In genomic region chr6:90179190-90180169, GRCh38 we compare ENCODE assay signal across 9 cellular contexts.
A peak's percentile ranks its signal among the peaks of the same experiment; 100 is the strongest.
DNase-seq lines count a peak whose midpoint lies in the region; ATAC-seq and TF ChIP-seq lines count a peak whose summit lies in the region.
"Had no signal": no experiment of that assay in that cellular context is flagged by ENCODE, and none has a peak within 500 bp of the region (broad histone marks: within the 10 kb centered on the region; RNA-seq: fewer than 3 reads in every experiment).

No MANE protein-coding gene starts in this region.

- no peak overlapping the region for H3K4me3 Mint-ChIP-seq in CD4-positive, alpha-beta memory T cell
- H3K4me3 Mint-ChIP-seq in HFFc6 (no peak overlapping the region), mesothelial cell of epicardium (no peak overlapping the region)
- H3K4me3 Mint-ChIP-seq in activated naive CD8-positive, alpha-beta T cell treated with anti-CD3 and anti-CD28 coated beads, Interleukin-2, amount 50 U/mL, for 24 hours, result peak overlapping the region; percentile 11

- H3K4me3 ChIP-seq in CD4-positive, alpha-beta memory T cell (ENCODE audit: low read length in 2 of 2), result no peak overlapping the region
- no peak overlapping the region for H3K4me3 ChIP-seq in ascending aorta
- H3K4me3 ChIP-seq: mucosa of descending colon had no signal

- no peak for ATAC-seq in activated naive CD8-positive, alpha-beta T cell treated with anti-CD3 and anti-CD28 coated beads, Interleukin-2, amount 50 U/mL, for 24 hours
- no peak for ATAC-seq in GM21576 (IDR thresholded peaks at IDR 0.05; ENCODE audit: unreplicated experiment)
- no peak for ATAC-seq in HG03378 (IDR thresholded peaks at IDR 0.05; ENCODE audit: unreplicated experiment)
- ATAC-seq: mucosa of descending colon had no signal

- no peak overlapping the region for H3K27ac ChIP-seq in CD4-positive, alpha-beta memory T cell (ENCODE audit: low read depth, low read length)
- no peak overlapping the region for H3K27ac ChIP-seq in ascending aorta

- H3K27me3 ChIP-seq in CD4-positive, alpha-beta memory T cell (ENCODE audit: insufficient read depth, low read length), result no peaks in the 10 kb centered on the region
- H3K27me3 ChIP-seq in ascending aorta, result no peaks in the 10 kb centered on the region

- peak in 4 of 5 donors; percentile 27 to 36 (median 33) for DNase-seq in CD4-positive, alpha-beta memory T cell
- no peak for DNase-seq in HFFc6
- no peak for DNase-seq in activated naive CD8-positive, alpha-beta T cell treated with anti-CD3 and anti-CD28 coated beads, Interleukin-2, amount 50 U/mL, for 24 hours
- DNase-seq in mesothelial cell of epicardium (ENCODE audit: low spot score in 2 of 2, unreplicated experiment in 2 of 2), result no peak
- DNase-seq in ascending aorta (ENCODE audit: low spot score in 2 of 2), result no peak
- no peak for DNase-seq in NCI-H510A (lab: John Stamatoyannopoulos, UW)

- CTCF ChIA-PET in CD4-positive, alpha-beta memory T cell (lab: Charles Lee; ENCODE audit: partially characterized antibody), result interaction anchor here (0.6 to 5.6 kb wide), 15 partner anchors 11 to 339 kb away, joined by 3 to 52 read pairs (median 3); partner anchors contain the start of gene BACH2

- H3K27me3 Mint-ChIP-seq in CD4-positive, alpha-beta memory T cell, result no peaks in the 10 kb centered on the region
- H3K27me3 Mint-ChIP-seq in HFFc6 (ENCODE audit: insufficient read depth), result peaks cover 8% of the 10 kb centered on the region; the same call in 1 of the 2 replicates
- H3K27me3 Mint-ChIP-seq in activated naive CD8-positive, alpha-beta T cell treated with anti-CD3 and anti-CD28 coated beads, Interleukin-2, amount 50 U/mL, for 24 hours, result no peaks in the 10 kb centered on the region
- H3K27me3 Mint-ChIP-seq in mesothelial cell of epicardium (ENCODE audit: low read depth), result no peaks in the 10 kb centered on the region

- TF ChIP-seq CTCF in HFFc6 (IDR thresholded peaks at IDR 0.05) (peak; percentile 82), mesothelial cell of epicardium (IDR thresholded peaks at IDR 0.05; ENCODE audit: unreplicated experiment) (peak; percentile 27), ascending aorta (IDR thresholded peaks at IDR 0.05) (peak in 1 of 3 experiments; percentile 47)

- H3K9me3 ChIP-seq in CD4-positive, alpha-beta memory T cell (ENCODE audit: control insufficient read depth in 1 of 2, low read length in 2 of 2), result no peaks in the 10 kb centered on the region
- H3K9me3 ChIP-seq in ascending aorta, result peaks cover 0 to 2% of the 10 kb centered on the region in 2 donors
- H3K9me3 ChIP-seq: mucosa of descending colon had no signal

- peak overlapping the region in 3 of 7 donors; percentile 35 to 72 (median 62) for H3K27ac Mint-ChIP-seq in CD4-positive, alpha-beta memory T cell
- H3K27ac Mint-ChIP-seq in HFFc6, result no peak overlapping the region
- H3K27ac Mint-ChIP-seq in activated naive CD8-positive, alpha-beta T cell treated with anti-CD3 and anti-CD28 coated beads, Interleukin-2, amount 50 U/mL, for 24 hours, result peak overlapping the region; percentile 92
- H3K27ac Mint-ChIP-seq in mesothelial cell of epicardium, result no peak overlapping the region

- intact Hi-C loops in CD4-positive, alpha-beta memory T cell (cut with micrococcal nuclease), result loop anchor here (1.0 to 5.0 kb wide), 5 partner anchors 72 to 300 kb away; no protein-coding TSS in a partner anchor
- intact Hi-C loops in ascending aorta (cut with DNase I), result loop anchor here (5.0 kb wide), 2 partner anchors 38 to 82 kb away; no protein-coding TSS in a partner anchor

- H3K36me3 ChIP-seq in CD4-positive, alpha-beta memory T cell (ENCODE audit: insufficient read depth, low read length), result no peaks in the 10 kb centered on the region
- no peaks in the 10 kb centered on the region for H3K36me3 ChIP-seq in ascending aorta

- peaks cover 46% of the 10 kb centered on the region for H3K4me1 ChIP-seq in CD4-positive, alpha-beta memory T cell (ENCODE audit: insufficient read depth, low read length)
- peaks cover 5 to 25% of the 10 kb centered on the region in 2 donors for H3K4me1 ChIP-seq in ascending aorta

- POLR2A ChIA-PET in CD4-positive, alpha-beta memory T cell (lab: Charles Lee; ENCODE audit: partially characterized antibody), result interaction anchor here (0.9 to 1.3 kb wide), 3 partner anchors 9 to 116 kb away, joined by 3 read pairs; no protein-coding TSS in a partner anchor

- peaks cover 28 to 75% (median 51%) of the 10 kb centered on the region in 4 donors for H3K4me1 Mint-ChIP-seq in CD4-positive, alpha-beta memory T cell
- H3K4me1 Mint-ChIP-seq in HFFc6 (ENCODE audit: low read depth), result no peaks in the 10 kb centered on the region
- peaks cover 88% of the 10 kb centered on the region for H3K4me1 Mint-ChIP-seq in activated naive CD8-positive, alpha-beta T cell treated with anti-CD3 and anti-CD28 coated beads, Interleukin-2, amount 50 U/mL, for 24 hours
- peaks cover 45% of the 10 kb centered on the region for H3K4me1 Mint-ChIP-seq in mesothelial cell of epicardium

- H3K36me3 Mint-ChIP-seq in CD4-positive, alpha-beta memory T cell, result no peaks in the 10 kb centered on the region
- H3K36me3 Mint-ChIP-seq in HFFc6 (ENCODE audit: low read depth) (no peaks in the 10 kb centered on the region), mesothelial cell of epicardium (peaks cover 4% of the 10 kb centered on the region)
- peaks cover 43% of the 10 kb centered on the region for H3K36me3 Mint-ChIP-seq in activated naive CD8-positive, alpha-beta T cell treated with anti-CD3 and anti-CD28 coated beads, Interleukin-2, amount 50 U/mL, for 24 hours (ENCODE audit: low read depth)

- H3K9me3 Mint-ChIP-seq in CD4-positive, alpha-beta memory T cell, result peaks cover 0 to 2% (median 0%) of the 10 kb centered on the region in 8 donors
- no peaks in the 10 kb centered on the region for H3K9me3 Mint-ChIP-seq in HFFc6
- H3K9me3 Mint-ChIP-seq in activated naive CD8-positive, alpha-beta T cell treated with anti-CD3 and anti-CD28 coated beads, Interleukin-2, amount 50 U/mL, for 24 hours, result peaks cover 8% of the 10 kb centered on the region
- no peaks in the 10 kb centered on the region for H3K9me3 Mint-ChIP-seq in mesothelial cell of epicardium

Comparison
In these comparisons a context has a peak if more than half of its experiments do, and no peak if none do; other contexts are left out.
1. DNase-seq: peak in CD4-positive, alpha-beta memory T cell (4 of 5); none in HFFc6 (single experiment), activated naive CD8-positive, alpha-beta T cell treated with anti-CD3 and anti-CD28 coated beads, Interleukin-2, amount 50 U/mL, for 24 hours (single experiment), mesothelial cell of epicardium (0 of 2), ascending aorta (0 of 2) and NCI-H510A (single experiment).